In the genomic region with DNA sequence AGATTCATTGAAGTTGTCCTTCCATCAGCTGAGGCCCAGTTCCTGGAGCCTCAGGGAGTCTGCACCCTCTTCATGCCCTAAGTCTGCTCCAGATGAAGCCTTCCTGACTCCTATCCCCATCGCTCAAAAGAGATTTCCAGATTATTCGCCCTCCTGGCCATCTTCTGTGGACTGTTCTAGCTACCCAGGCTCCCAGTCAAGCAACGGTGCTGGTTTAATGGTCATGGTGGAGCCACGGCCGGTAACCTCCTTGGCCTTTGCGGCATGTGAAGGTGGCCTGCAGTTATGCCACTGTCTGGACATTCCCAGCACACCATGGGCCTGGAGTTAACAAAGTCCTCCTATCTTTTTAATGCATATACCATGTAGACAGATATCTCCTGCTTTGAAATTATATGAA, we compare ENCODE assay signal across 32 cellular contexts.
"Had no signal": no experiment of that assay in that cellular context is flagged by ENCODE, and none has a peak within 500 bp of the region (broad histone marks: within the 10 kb centered on the region; RNA-seq: fewer than 3 reads in every experiment).

No MANE protein-coding gene starts in this region.

- H3K4me3 Mint-ChIP-seq: activated B cell treated with CpG ODN at 0.5 μM for 24 hours; activated CD4-positive, alpha-beta memory T cell treated with anti-CD3 and anti-CD28 coated beads for 36 hours; activated CD4-positive, alpha-beta T cell treated with anti-CD3 and anti-CD28 coated beads, Interleukin-2, amount 10 ng/mL, durations not matched to agents 7 days and 5 days; activated CD8-positive, alpha-beta T cell treated with anti-CD3 and anti-CD28 coated beads for 36 hours; activated naive CD4-positive, alpha-beta T cell treated with anti-CD3 and anti-CD28 coated beads, Interleukin-2, amount 10 ng/mL, durations not matched to agents 7 days and 5 days; activated naive CD4-positive, alpha-beta T cell treated with anti-CD3 and anti-CD28 coated beads, Interleukin-2, amount 50 U/mL, for 24 hours; activated naive CD8-positive, alpha-beta T cell; activated naive CD8-positive, alpha-beta T cell treated with anti-CD3 and anti-CD28 coated beads, Interleukin-2, amount 10 ng/mL, durations not matched to agents 7 days and 5 days; activated naive CD8-positive, alpha-beta T cell treated with anti-CD3 and anti-CD28 coated beads, Interleukin-2, amount 50 U/mL, for 24 hours; activated T-cell treated with anti-CD3 and anti-CD28 coated beads, Interleukin-2, amount 50 U/mL, for 4 hours; activated T-cell treated with anti-CD3 and anti-CD28 coated beads, Interleukin-2, amount 50 U/mL, for 72 hours; activated T-helper 1 cell treated with anti-CD3 and anti-CD28 coated beads, Interleukin-12 subunit alpha, Interleukin-12 subunit beta, Interleukin-2, Interleukin-4 antibody, amounts not matched to agents 30 ng/mL and 10 ng/mL and 1 ng/mL, durations not matched to agents 14 hours and 24 hours and 36 hours; activated T-helper 17 cell treated with anti-CD3 and anti-CD28 coated beads, Interleukin-2, amount 50 U/mL, for 72 hours; brain; central memory CD8-positive, alpha-beta T cell; T-helper 1 cell treated with Interleukin-12 subunit alpha and Interleukin-12 subunit beta and Interleukin-4 antibody, amounts not matched to agents 30 μg/mL and 1 μg/mL, for 36 hours; T-helper 2 cell treated with Interferon-gamma antibody and Interleukin-4, amounts not matched to agents 5 μg/mL and 100 μg/mL, for 36 hours had no signal

- H3K27ac Mint-ChIP-seq: activated B cell treated with CpG ODN at 0.5 μM for 24 hours; activated CD4-positive, alpha-beta memory T cell treated with anti-CD3 and anti-CD28 coated beads for 36 hours; activated CD4-positive, alpha-beta T cell treated with anti-CD3 and anti-CD28 coated beads, Interleukin-2, amount 10 ng/mL, durations not matched to agents 7 days and 5 days; activated CD8-positive, alpha-beta T cell treated with anti-CD3 and anti-CD28 coated beads for 36 hours; activated naive CD4-positive, alpha-beta T cell treated with anti-CD3 and anti-CD28 coated beads, Interleukin-2, amount 10 ng/mL, durations not matched to agents 7 days and 5 days; activated naive CD4-positive, alpha-beta T cell treated with anti-CD3 and anti-CD28 coated beads, Interleukin-2, amount 50 U/mL, for 24 hours; activated naive CD8-positive, alpha-beta T cell; activated naive CD8-positive, alpha-beta T cell treated with anti-CD3 and anti-CD28 coated beads, Interleukin-2, amount 10 ng/mL, durations not matched to agents 7 days and 5 days; activated naive CD8-positive, alpha-beta T cell treated with anti-CD3 and anti-CD28 coated beads, Interleukin-2, amount 50 U/mL, for 24 hours; activated T-cell treated with anti-CD3 and anti-CD28 coated beads, Interleukin-2, amount 50 U/mL, for 72 hours; activated T-helper 1 cell treated with anti-CD3 and anti-CD28 coated beads, Interleukin-12 subunit alpha, Interleukin-12 subunit beta, Interleukin-2, Interleukin-4 antibody, amounts not matched to agents 30 ng/mL and 10 ng/mL and 1 ng/mL, durations not matched to agents 14 hours and 24 hours and 36 hours; activated T-helper 17 cell treated with anti-CD3 and anti-CD28 coated beads, Interleukin-2, amount 50 U/mL, for 72 hours; brain; T-helper 1 cell treated with Interleukin-12 subunit alpha and Interleukin-12 subunit beta and Interleukin-4 antibody, amounts not matched to agents 30 μg/mL and 1 μg/mL, for 36 hours; T-helper 2 cell treated with Interferon-gamma antibody and Interleukin-4, amounts not matched to agents 5 μg/mL and 100 μg/mL, for 36 hours had no signal

- H3K36me3 Mint-ChIP-seq: activated CD4-positive, alpha-beta memory T cell treated with anti-CD3 and anti-CD28 coated beads for 36 hours; activated naive CD4-positive, alpha-beta T cell treated with anti-CD3 and anti-CD28 coated beads, Interleukin-2, amount 10 ng/mL, durations not matched to agents 7 days and 5 days; activated naive CD4-positive, alpha-beta T cell treated with anti-CD3 and anti-CD28 coated beads, Interleukin-2, amount 50 U/mL, for 24 hours; activated naive CD8-positive, alpha-beta T cell; activated naive CD8-positive, alpha-beta T cell treated with anti-CD3 and anti-CD28 coated beads, Interleukin-2, amount 10 ng/mL, durations not matched to agents 7 days and 5 days; brain had no signal

- H3K4me1 Mint-ChIP-seq: activated CD4-positive, alpha-beta T cell treated with anti-CD3 and anti-CD28 coated beads, Interleukin-2, amount 10 ng/mL, durations not matched to agents 7 days and 5 days; activated naive CD4-positive, alpha-beta T cell treated with anti-CD3 and anti-CD28 coated beads, Interleukin-2, amount 10 ng/mL, durations not matched to agents 7 days and 5 days; activated naive CD4-positive, alpha-beta T cell treated with anti-CD3 and anti-CD28 coated beads, Interleukin-2, amount 50 U/mL, for 24 hours; activated naive CD8-positive, alpha-beta T cell treated with anti-CD3 and anti-CD28 coated beads, Interleukin-2, amount 10 ng/mL, durations not matched to agents 7 days and 5 days; activated naive CD8-positive, alpha-beta T cell treated with anti-CD3 and anti-CD28 coated beads, Interleukin-2, amount 50 U/mL, for 24 hours; activated T-helper 17 cell treated with anti-CD3 and anti-CD28 coated beads, Interleukin-2, amount 50 U/mL, for 72 hours; central memory CD8-positive, alpha-beta T cell had no signal

- DNase-seq: activated B cell treated with CpG ODN at 0.5 μM for 24 hours; activated CD4-positive, alpha-beta memory T cell treated with anti-CD3 and anti-CD28 coated beads for 36 hours; activated CD4-positive, alpha-beta T cell treated with anti-CD3 and anti-CD28 coated beads for 4 hours; activated CD4-positive, alpha-beta T cell treated with anti-CD3 and anti-CD28 coated beads, Interleukin-2, amount 10 ng/mL, durations not matched to agents 7 days and 5 days; activated CD4-positive, alpha-beta T cell treated with anti-CD3 and anti-CD28 coated beads, Interleukin-2, amount 50 U/mL, for 4 hours; activated CD4-positive, CD25-positive, alpha-beta regulatory T cell treated with anti-CD3 and anti-CD28 coated beads, Interleukin-2, amount 50 U/mL, for 72 hours; activated CD8-positive, alpha-beta memory T cell treated with anti-CD3 and anti-CD28 coated beads, Interleukin-2, amount 50 U/mL, for 4 hours; activated CD8-positive, alpha-beta T cell treated with anti-CD3 and anti-CD28 coated beads for 36 hours; activated effector memory CD4-positive, alpha-beta T cell treated with anti-CD3 and anti-CD28 coated beads, Interleukin-2, amount 50 U/mL, for 16 hours; activated gamma-delta T cell treated with Interleukin-2 at 50 U/mL for 16 hours; activated naive CD4-positive, alpha-beta T cell treated with anti-CD3 and anti-CD28 coated beads, Interleukin-2, amount 10 ng/mL, durations not matched to agents 7 days and 5 days; activated naive CD4-positive, alpha-beta T cell treated with Interleukin-2 at 50 U/mL for 16 hours; activated naive CD8-positive, alpha-beta T cell treated with anti-CD3 and anti-CD28 coated beads, Interleukin-2, amount 10 ng/mL, durations not matched to agents 7 days and 5 days; activated naive CD8-positive, alpha-beta T cell treated with anti-CD3 and anti-CD28 coated beads, Interleukin-2, amount 50 U/mL, for 24 hours; activated T-cell treated with anti-CD3 and anti-CD28 coated beads for 4 hours; activated T-cell treated with anti-CD3 and anti-CD28 coated beads, Interleukin-2, amount 50 U/mL, for 1 hour; activated T-cell treated with anti-CD3 and anti-CD28 coated beads, Interleukin-2, amount 50 U/mL, for 4 hours; activated T-cell treated with anti-CD3 and anti-CD28 coated beads, Interleukin-2, amount 50 U/mL, for 72 hours; amygdala; anterior cingulate cortex; caudate nucleus; T-helper 1 cell; T-helper 2 cell; T-helper 9 cell had no signal

- H3K9me3 Mint-ChIP-seq: activated B cell treated with CpG ODN at 0.5 μM for 24 hours; activated naive CD4-positive, alpha-beta T cell treated with anti-CD3 and anti-CD28 coated beads, Interleukin-2, amount 50 U/mL, for 24 hours; activated naive CD8-positive, alpha-beta T cell treated with anti-CD3 and anti-CD28 coated beads, Interleukin-2, amount 10 ng/mL, durations not matched to agents 7 days and 5 days; activated naive CD8-positive, alpha-beta T cell treated with anti-CD3 and anti-CD28 coated beads, Interleukin-2, amount 50 U/mL, for 24 hours; activated T-cell treated with anti-CD3 and anti-CD28 coated beads, Interleukin-2, amount 50 U/mL, for 4 hours; activated T-cell treated with anti-CD3 and anti-CD28 coated beads, Interleukin-2, amount 50 U/mL, for 72 hours; activated T-helper 1 cell treated with anti-CD3 and anti-CD28 coated beads, Interleukin-12 subunit alpha, Interleukin-12 subunit beta, Interleukin-2, Interleukin-4 antibody, amounts not matched to agents 30 ng/mL and 10 ng/mL and 1 ng/mL, durations not matched to agents 14 hours and 24 hours and 36 hours; activated T-helper 17 cell treated with anti-CD3 and anti-CD28 coated beads, Interleukin-2, amount 50 U/mL, for 72 hours; central memory CD8-positive, alpha-beta T cell; T-helper 2 cell treated with Interferon-gamma antibody and Interleukin-4, amounts not matched to agents 5 μg/mL and 100 μg/mL, for 36 hours had no signal

- H3K27me3 Mint-ChIP-seq: activated CD4-positive, alpha-beta memory T cell treated with anti-CD3 and anti-CD28 coated beads for 36 hours; activated CD4-positive, alpha-beta T cell treated with anti-CD3 and anti-CD28 coated beads, Interleukin-2, amount 10 ng/mL, durations not matched to agents 7 days and 5 days; activated naive CD4-positive, alpha-beta T cell treated with anti-CD3 and anti-CD28 coated beads, Interleukin-2, amount 50 U/mL, for 24 hours; activated naive CD8-positive, alpha-beta T cell; activated naive CD8-positive, alpha-beta T cell treated with anti-CD3 and anti-CD28 coated beads, Interleukin-2, amount 10 ng/mL, durations not matched to agents 7 days and 5 days; activated naive CD8-positive, alpha-beta T cell treated with anti-CD3 and anti-CD28 coated beads, Interleukin-2, amount 50 U/mL, for 24 hours; central memory CD8-positive, alpha-beta T cell had no signal
